10 cellular contexts compared by ENCODE assay signal in genomic region chr7:130939285-130940095, GRCh38.
DNase-seq lines count a peak whose midpoint lies in the region; ATAC-seq, FAIRE-seq and TF ChIP-seq lines count a peak whose summit lies in the region.
"Had no signal": no experiment of that assay in that cellular context is flagged by ENCODE, and none has a peak within 500 bp of the region (broad histone marks: within the 10 kb centered on the region; RNA-seq: fewer than 3 reads in every experiment).

No MANE protein-coding gene starts in this region.

- H3K27me3 Mint-ChIP-seq in activated T-cell treated with anti-CD3 and anti-CD28 coated beads, Interleukin-2, amount 50 U/mL, for 72 hours (ENCODE audit: low read depth), result no peaks in the 10 kb centered on the region
- no peaks in the 10 kb centered on the region for H3K27me3 Mint-ChIP-seq in activated naive CD8-positive, alpha-beta T cell treated with anti-CD3 and anti-CD28 coated beads, Interleukin-2, amount 10 ng/mL, durations not matched to agents 7 days and 5 days

- H3K9ac ChIP-seq in kidney (ENCODE audit: low read length in 2 of 2), result peak overlapping the region in 1 of 2 donors; percentile 21

- no peak for TF ChIP-seq CTCF in kidney (IDR thresholded peaks at IDR 0.05; ENCODE audit: borderline replicate concordance, extremely low read depth, insufficient read depth)
- no peak for TF ChIP-seq CTCF in thyroid gland (IDR thresholded peaks at IDR 0.05)

- H3K4me3 ChIP-seq in kidney (ENCODE audit: low read length in 2 of 2) (peak overlapping the region; percentile 48 to 85), thyroid gland (replicated peaks in 1 of 3) (peak overlapping the region in 1 of 3 donors; percentile 2)

- H3K27ac Mint-ChIP-seq in activated T-cell treated with anti-CD3 and anti-CD28 coated beads, Interleukin-2, amount 50 U/mL, for 72 hours, result peak overlapping the region; percentile 100
- H3K27ac Mint-ChIP-seq in activated naive CD8-positive, alpha-beta T cell treated with anti-CD3 and anti-CD28 coated beads, Interleukin-2, amount 10 ng/mL, durations not matched to agents 7 days and 5 days, result peak overlapping the region; percentile 68

- no peak for DNase-seq in activated T-cell treated with anti-CD3 and anti-CD28 coated beads, Interleukin-2, amount 50 U/mL, for 72 hours
- no peak for DNase-seq in activated T-cell treated with anti-CD3 and anti-CD28 coated beads, Interleukin-2, amount 50 U/mL, for 48 hours
- DNase-seq in activated naive CD8-positive, alpha-beta T cell treated with anti-CD3 and anti-CD28 coated beads, Interleukin-2, amount 10 ng/mL, durations not matched to agents 7 days and 5 days, result no peak
- DNase-seq in kidney (no peak), thyroid gland (no peak)
- DNase-seq in activated CD8-positive, alpha-beta memory T cell treated with anti-CD3 and anti-CD28 coated beads, Interleukin-2, amount 50 U/mL, for 4 hours, result no peak

- peak overlapping the region; percentile 61 to 90 for H3K4me3 Mint-ChIP-seq in activated T-cell treated with anti-CD3 and anti-CD28 coated beads, Interleukin-2, amount 50 U/mL, for 72 hours
- peak overlapping the region; percentile 15 for H3K4me3 Mint-ChIP-seq in activated naive CD8-positive, alpha-beta T cell treated with anti-CD3 and anti-CD28 coated beads, Interleukin-2, amount 10 ng/mL, durations not matched to agents 7 days and 5 days

- H3K9me3 ChIP-seq in kidney (ENCODE audit: control insufficient read depth in 1 of 2, low read length in 2 of 2), result no peaks in the 10 kb centered on the region
- H3K9me3 ChIP-seq in thyroid gland, result no peaks in the 10 kb centered on the region

- peaks cover 96% of the 10 kb centered on the region for H3K4me1 Mint-ChIP-seq in activated T-cell treated with anti-CD3 and anti-CD28 coated beads, Interleukin-2, amount 50 U/mL, for 72 hours (ENCODE audit: low read depth)
- peaks cover 67% of the 10 kb centered on the region for H3K4me1 Mint-ChIP-seq in activated naive CD8-positive, alpha-beta T cell treated with anti-CD3 and anti-CD28 coated beads, Interleukin-2, amount 10 ng/mL, durations not matched to agents 7 days and 5 days

- H3K36me3 ChIP-seq in kidney (ENCODE audit: control insufficient read depth in 1 of 2, insufficient read depth in 2 of 2, low read length in 2 of 2) (peaks cover 0 to 6% of the 10 kb centered on the region in 2 donors), thyroid gland (no peaks in the 10 kb centered on the region)

- FAIRE-seq in kidney (lab: Jason Lieb, UNC), result no peak
- FAIRE-seq: GM19239 had no signal

- peaks cover 8 to 14% of the 10 kb centered on the region in 2 donors for H3K4me1 ChIP-seq in kidney (ENCODE audit: control insufficient read depth in 1 of 2, insufficient read depth in 1 of 2, low read depth in 1 of 2, low read length in 2 of 2)
- H3K4me1 ChIP-seq in thyroid gland, result peaks cover 43 to 67% of the 10 kb centered on the region in 2 donors

- no peaks in the 10 kb centered on the region for H3K27me3 ChIP-seq in thyroid gland

- POLR2A ChIA-PET in activated naive CD8-positive, alpha-beta T cell treated with anti-CD3 and anti-CD28 coated beads, Interleukin-2, amount 10 ng/mL, durations not matched to agents 7 days and 5 days (lab: Charles Lee), result interaction anchor here (0.7 to 4.5 kb wide), 5 partner anchors 9 to 55 kb away, joined by 3 to 17 read pairs (median 5); no protein-coding TSS in a partner anchor

- peak in 1 of 2 donors; percentile 39 for TF ChIP-seq POLR2A in thyroid gland (IDR thresholded peaks at IDR 0.05)

- H3K36me3 Mint-ChIP-seq in activated T-cell treated with anti-CD3 and anti-CD28 coated beads, Interleukin-2, amount 50 U/mL, for 72 hours (ENCODE audit: insufficient read depth in 2 of 2), result peaks cover 38 to 76% of the 10 kb centered on the region in 2 donors
- peaks cover 60% of the 10 kb centered on the region for H3K36me3 Mint-ChIP-seq in activated naive CD8-positive, alpha-beta T cell treated with anti-CD3 and anti-CD28 coated beads, Interleukin-2, amount 10 ng/mL, durations not matched to agents 7 days and 5 days

- intact Hi-C loops in kidney (cut with DNase I), result no loop called here
- intact Hi-C loops in thyroid gland (cut with DNase I), result no loop called here

- H3K9me3 Mint-ChIP-seq in activated T-cell treated with anti-CD3 and anti-CD28 coated beads, Interleukin-2, amount 50 U/mL, for 72 hours, result no peaks in the 10 kb centered on the region
- no peaks in the 10 kb centered on the region for H3K9me3 Mint-ChIP-seq in activated naive CD8-positive, alpha-beta T cell treated with anti-CD3 and anti-CD28 coated beads, Interleukin-2, amount 10 ng/mL, durations not matched to agents 7 days and 5 days

- peak overlapping the region; percentile 18 to 51 for H3K27ac ChIP-seq in kidney (ENCODE audit: low read depth in 2 of 2, low read length in 2 of 2)
- H3K27ac ChIP-seq in thyroid gland, result peak overlapping the region; percentile 71 to 93 (median 88)
- H3K27ac ChIP-seq: C4-2B had no signal

- ATAC-seq in activated T-cell treated with anti-CD3 and anti-CD28 coated beads, Interleukin-2, amount 50 U/mL, for 72 hours (replicated peaks in 1 of 2), result peak; percentile 5 to 8
- ATAC-seq in activated naive CD8-positive, alpha-beta T cell treated with anti-CD3 and anti-CD28 coated beads, Interleukin-2, amount 10 ng/mL, durations not matched to agents 7 days and 5 days (ENCODE audit: low read depth), result no peak
- no peak for ATAC-seq in HG03442 (IDR thresholded peaks at IDR 0.05; ENCODE audit: unreplicated experiment)
- no peak for ATAC-seq in HG03571 (IDR thresholded peaks at IDR 0.05; ENCODE audit: unreplicated experiment)

- WGBS in thyroid gland, 2 donors, result 48 to 74% methylated on average over 3 of the region's 3 CpGs

Comparison
In these comparisons a context has a peak if more than half of its experiments do, and no peak if none do; other contexts are left out.
1. ATAC-seq: peak in activated T-cell treated with anti-CD3 and anti-CD28 coated beads, Interleukin-2, amount 50 U/mL, for 72 hours (2 of 2); none in activated naive CD8-positive, alpha-beta T cell treated with anti-CD3 and anti-CD28 coated beads, Interleukin-2, amount 10 ng/mL, durations not matched to agents 7 days and 5 days (single experiment), HG03442 (single experiment) and HG03571 (single experiment).